Comparison of ENCODE assay signal across 2 cellular contexts in the genomic region with DNA sequence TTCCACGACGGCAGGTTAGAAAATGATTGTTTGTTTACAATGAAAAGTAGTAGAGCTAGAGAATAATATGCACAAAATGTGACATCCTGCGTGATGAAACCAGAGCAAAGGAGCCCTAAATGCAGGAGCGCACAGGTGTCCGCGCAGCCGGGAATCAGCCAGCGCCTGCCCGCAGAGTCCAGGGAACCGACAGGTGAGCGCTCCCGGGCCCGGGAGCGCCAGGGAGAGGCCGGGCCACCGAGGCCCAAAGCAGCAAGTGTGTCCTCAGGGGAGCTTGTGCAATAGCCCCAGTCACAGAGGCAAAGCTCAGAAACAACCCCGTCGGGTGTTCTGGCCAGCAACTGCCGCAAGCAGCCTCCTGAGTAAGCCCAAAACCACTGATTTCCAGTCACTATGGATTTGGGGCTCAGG.
TF ChIP-seq lines count a peak whose summit lies in the region.

No MANE protein-coding gene starts in this region.

TF ChIP-seq in HCT116, 20 proteins besides CTCF, POLR2A, EP300 and RAD21:
- TF ChIP-seq CEBPB (IDR thresholded peaks at IDR 0.05; ENCODE audit: low read depth), result no peak
TF ChIP-seq in HCT116: peak in this region for 0.

TF ChIP-seq in GM12878, 131 proteins besides CTCF, POLR2A, EP300 and RAD21:
- TF ChIP-seq LARP7 (IDR thresholded peaks at IDR 0.05) (no peak), NFIC (IDR thresholded peaks at IDR 0.05; ENCODE audit: low read depth, low read length) (no peak), RELA (IDR thresholded peaks at IDR 0.05; ENCODE audit: borderline replicate concordance, partially characterized antibody) (no peak), CREM (IDR thresholded peaks at IDR 0.05; ENCODE audit: low read depth) (no peak)
